1 cellular context compared by ENCODE assay signal in genomic region chr6:155103816-155104366, GRCh38.
TF ChIP-seq lines count a peak whose summit lies in the region.

No MANE protein-coding gene starts in this region.

TF ChIP-seq in GM12878, 131 proteins besides CTCF, POLR2A, EP300 and RAD21 (continued from another document):
- TF ChIP-seq TARDBP (IDR thresholded peaks at IDR 0.05; ENCODE audit: borderline replicate concordance) (no peak), NR2F1 (conservative IDR thresholded peaks at IDR 0.05) (0 out of 2 replicates have a peak, but pooled peaks have one; percentile 24), RUNX3 (IDR thresholded peaks at IDR 0.05; ENCODE audit: low read length) (peak; percentile 40)
